In the genomic region with DNA sequence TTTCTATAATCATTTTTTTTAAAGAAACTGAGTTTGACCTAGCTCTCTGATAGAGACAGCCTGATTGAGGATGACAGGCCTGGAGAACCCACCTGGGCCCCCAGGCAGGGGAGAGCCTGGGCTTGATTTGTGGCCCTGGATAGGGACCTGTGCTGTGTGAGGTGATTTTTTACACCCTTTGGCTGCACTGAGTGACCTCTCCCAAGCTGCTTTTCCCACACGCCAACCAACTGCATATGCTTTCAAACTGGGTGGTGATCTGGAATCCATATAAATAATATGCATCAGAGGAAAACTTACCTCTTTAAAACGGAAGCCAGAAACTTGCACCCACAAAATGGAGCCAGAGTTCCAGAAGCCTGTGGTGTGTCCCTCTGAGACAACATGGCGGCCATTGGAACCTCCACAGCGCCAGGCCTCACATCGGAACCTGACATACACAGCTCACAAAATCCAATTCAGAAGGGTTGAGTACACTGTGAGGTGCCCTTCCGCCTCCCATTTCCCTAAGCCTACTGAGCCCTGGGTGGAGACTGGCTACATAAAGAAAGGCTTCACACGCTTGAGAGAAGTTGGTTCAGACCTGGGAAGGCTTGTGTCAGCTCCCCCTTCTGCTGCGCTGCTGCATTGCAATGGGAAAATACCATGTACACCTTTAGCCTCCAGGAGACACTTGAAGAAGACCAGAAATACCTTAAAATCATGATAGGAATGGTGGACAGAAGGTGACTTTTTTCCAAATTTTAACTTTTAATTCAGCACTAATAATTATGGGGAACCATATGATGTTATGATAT, we compare ENCODE assay signal across 10 cellular contexts.
A peak's percentile ranks its signal among the peaks of the same experiment; 100 is the strongest.
DNase-seq lines count a peak whose midpoint lies in the region; ATAC-seq and TF ChIP-seq lines count a peak whose summit lies in the region.
"Had no signal": no experiment of that assay in that cellular context is flagged by ENCODE, and none has a peak within 500 bp of the region (broad histone marks: within the 10 kb centered on the region; RNA-seq: fewer than 3 reads in every experiment).

No MANE protein-coding gene starts in this region.

- H3K27me3 ChIP-seq in kidney epithelial cell (ENCODE audit: control insufficient read depth, insufficient read depth, low read length) (no peaks in the 10 kb centered on the region), ovary (no peaks in the 10 kb centered on the region)

- TF ChIP-seq CTCF in kidney epithelial cell (IDR thresholded peaks at IDR 0.05; ENCODE audit: insufficient read depth, low read length, poor library complexity, severe bottlenecking), result peak; percentile 31
- TF ChIP-seq CTCF in ovary (IDR thresholded peaks at IDR 0.05), result no peak

- TF ChIP-seq EP300 in ovary (IDR thresholded peaks at IDR 0.05), result no peak

- H3K9me3 ChIP-seq in ovary, result no peaks in the 10 kb centered on the region
- H3K9me3 ChIP-seq: A549 had no signal

- WGBS in ovary, 3 donors, result 69 to 73% (median 71%) methylated on average over 8 of the region's 8 CpGs

- no peak overlapping the region for H3K27ac ChIP-seq in ovary
- H3K27ac ChIP-seq: A549 had no signal

- H3K36me3 ChIP-seq in kidney epithelial cell (ENCODE audit: control insufficient read depth, insufficient read depth, low read length) (no peaks in the 10 kb centered on the region), ovary (no peaks in the 10 kb centered on the region)

- H3K4me1 ChIP-seq in ovary (ENCODE audit: insufficient read depth), result no peaks in the 10 kb centered on the region
- H3K4me1 ChIP-seq: A549 had no signal

- intact Hi-C loops in ovary (cut with DNase I), result no loop called here

- no peak for TF ChIP-seq POLR2A in ovary (IDR thresholded peaks at IDR 0.05)

- no peak overlapping the region for H3K4me3 ChIP-seq in kidney epithelial cell (ENCODE audit: low read depth, low read length)
- no peak overlapping the region for H3K4me3 ChIP-seq in ovary
- H3K4me3 ChIP-seq: A549 had no signal

- ATAC-seq in GM21526 (IDR thresholded peaks at IDR 0.05; ENCODE audit: low FRiP score, unreplicated experiment), result no peak

- peak; percentile 3 for DNase-seq in NCI-H1105 treated with DMSO at 0.1 percent for 48 hours (lab: John Stamatoyannopoulos, UW)
- DNase-seq in NCI-H1105 (lab: John Stamatoyannopoulos, UW), result no peak
- peak; percentile 38 for DNase-seq in HuH-7 (ENCODE audit: low spot score)
- DNase-seq in amniotic epithelial cell (ENCODE audit: low read depth), result peak; percentile 19
- no peak for DNase-seq in kidney epithelial cell (ENCODE audit: low read depth)
- no peak for DNase-seq in pons (ENCODE audit: low spot score)
- no peak for DNase-seq in ovary
- DNase-seq: foreskin fibroblast had no signal

Comparison
In these comparisons a context has a peak if more than half of its experiments do, and no peak if none do; other contexts are left out.
1. DNase-seq: peak in NCI-H1105 treated with DMSO at 0.1 percent for 48 hours (single experiment), HuH-7 (single experiment) and amniotic epithelial cell (single experiment); none in NCI-H1105 (single experiment), kidney epithelial cell (single experiment), pons (single experiment) and ovary (0 of 5).